In the genomic region with DNA sequence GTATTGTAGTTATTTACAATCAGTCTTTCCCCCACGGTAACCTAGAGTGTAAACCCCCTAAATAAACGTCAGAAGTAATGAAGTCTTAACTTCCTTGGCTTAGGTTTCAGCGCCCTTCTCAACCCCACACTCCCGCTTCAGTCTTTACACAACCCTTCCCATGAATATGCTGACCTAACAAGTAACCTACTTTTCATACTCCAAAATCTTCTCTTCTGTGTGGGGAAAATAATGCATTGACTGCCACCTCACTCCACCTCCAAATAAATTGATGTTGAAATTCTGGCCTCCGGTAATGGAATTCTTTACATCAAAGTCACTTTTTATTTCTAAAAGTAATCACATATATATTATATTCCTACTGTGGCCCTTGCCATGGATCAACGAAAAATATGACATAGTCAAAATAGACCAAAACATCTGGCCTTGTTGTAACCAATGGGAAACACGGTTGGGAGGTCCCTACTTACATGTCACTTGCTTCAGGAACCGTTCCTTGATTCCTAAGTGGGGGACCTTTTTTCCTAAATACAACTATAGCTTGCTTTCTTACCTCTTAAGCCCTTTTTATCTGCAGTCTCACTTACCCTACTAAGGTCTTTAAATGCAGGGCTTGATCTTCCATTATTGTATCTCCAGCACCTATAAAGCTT, we compare ENCODE assay signal across 8 cellular contexts. TPM values are rescaled to one million over a fixed set of nuclear protein-coding genes. Genes with fewer than 3 reads are reported as not detected.
A peak's percentile ranks its signal among the peaks of the same experiment; 100 is the strongest.
DNase-seq lines count a peak whose midpoint lies in the region; ATAC-seq and TF ChIP-seq lines count a peak whose summit lies in the region.

No MANE protein-coding gene starts in this region.

- H3K27me3 ChIP-seq in gastrocnemius medialis, result no peaks in the 10 kb centered on the region

- no peak for TF ChIP-seq CTCF in gastrocnemius medialis (IDR thresholded peaks at IDR 0.05 in 4 of 5, conservative IDR thresholded peaks at IDR 0.05 in 1 of 5)

- TF ChIP-seq POLR2A in erythroblast (IDR thresholded peaks at IDR 0.05; ENCODE audit: low read length) (no peak), gastrocnemius medialis (IDR thresholded peaks at IDR 0.05) (no peak)

- DNase-seq in NCI-H82 (lab: John Stamatoyannopoulos, UW) (peak; percentile 47), NCI-H82 treated with DMSO at 0.1 percent for 48 hours (lab: John Stamatoyannopoulos, UW; ENCODE audit: unreplicated experiment) (no peak), RPMI7951 (ENCODE audit: low read depth) (peak; percentile 31), erythroblast (lab: John Stamatoyannopoulos, UW) (peak; percentile 40 to 63), gastrocnemius medialis (no peak), NCI-H510A treated with DMSO at 0.1 percent for 48 hours (lab: John Stamatoyannopoulos, UW) (no peak)

- peak overlapping the region in 2 of 4 donors; percentile 97 to 99 for H3K27ac ChIP-seq in gastrocnemius medialis

- no peaks in the 10 kb centered on the region for H3K36me3 ChIP-seq in gastrocnemius medialis

- peaks cover 29 to 31% of the 10 kb centered on the region in 2 donors for H3K4me1 ChIP-seq in gastrocnemius medialis

- peak overlapping the region; percentile 87 to 95 (median 90) for H3K4me3 ChIP-seq in gastrocnemius medialis

- ATAC-seq in gastrocnemius medialis (no peak), GM19452 (IDR thresholded peaks at IDR 0.05; ENCODE audit: unreplicated experiment) (no peak), HG03135 (IDR thresholded peaks at IDR 0.05; ENCODE audit: unreplicated experiment) (no peak)

- intact Hi-C loops in gastrocnemius medialis (cut with DNase I; ENCODE audit: low total_unique reads), result loop anchor here (5.0 kb wide), 1 partner anchor 122 kb away; a partner anchor contains a TSS

- in situ Hi-C loops in gastrocnemius medialis (cut with MboI; ENCODE audit: low sequenced_read_pairs in 4 of 4), result no loop called here

- no peaks in the 10 kb centered on the region for H3K9me3 ChIP-seq in gastrocnemius medialis

RNA-seq across cellular contexts. Expression of a gene that starts 1.0 kb away (rescaled TPM):
- 20.4 and 31.7 TPM in 2 replicates for total RNA-seq in RPMI7951 (2014; rRNA removed; shearing (Covaris generic))
- total RNA-seq in gastrocnemius medialis, result 1 to 10 TPM in 3 of 4 donors, under 1 TPM in 1; 0.31 to 8.7 (median 2.3) TPM

RNA-seq across cellular contexts. Expression of a gene that starts 1.3 kb away (rescaled TPM):
- total RNA-seq in RPMI7951 (2014; rRNA removed; shearing (Covaris generic)), result 23.9 and 28.5 TPM in 2 replicates
- 10 to 100 TPM in 2 of 4 donors, 1 to 10 TPM in 2; 7.5 to 11.0 (median 9.6) TPM for total RNA-seq in gastrocnemius medialis

Comparison
In these comparisons a context has a peak if more than half of its experiments do, and no peak if none do; other contexts are left out.
1. DNase-seq: peak in NCI-H82 (single experiment), RPMI7951 (single experiment) and erythroblast (2 of 2); none in NCI-H82 treated with DMSO at 0.1 percent for 48 hours (single experiment), gastrocnemius medialis (0 of 2) and NCI-H510A treated with DMSO at 0.1 percent for 48 hours (single experiment).